Comparison of ENCODE assay signal across 29 cellular contexts in the genomic region with DNA sequence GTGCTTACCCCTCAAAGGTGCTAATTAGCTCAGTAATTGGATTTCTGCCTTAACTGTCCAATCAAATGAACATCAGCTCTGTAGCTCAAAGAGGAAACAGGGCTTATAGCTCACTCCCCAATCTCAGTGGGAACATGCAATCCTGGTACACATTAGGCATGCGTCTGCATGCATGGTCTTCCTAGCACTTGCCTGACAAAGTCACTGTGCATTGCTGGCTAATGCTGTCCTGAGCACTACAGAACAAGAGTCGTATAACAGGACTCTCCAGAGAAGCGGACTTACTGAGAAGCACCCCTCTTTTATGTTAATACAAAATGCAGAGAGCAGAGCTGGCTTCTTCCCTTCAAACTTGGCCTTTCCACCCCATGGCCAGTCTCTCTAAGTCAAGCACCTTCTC.
"Had no signal": no experiment of that assay in that cellular context is flagged by ENCODE, and none has a peak within 500 bp of the region (broad histone marks: within the 10 kb centered on the region; RNA-seq: fewer than 3 reads in every experiment).

No MANE protein-coding gene starts in this region.

- H3K27me3 Mint-ChIP-seq: activated B cell treated with CpG ODN at 0.5 μM for 24 hours; activated CD4-positive, alpha-beta memory T cell treated with anti-CD3 and anti-CD28 coated beads for 36 hours; activated CD4-positive, alpha-beta T cell treated with anti-CD3 and anti-CD28 coated beads for 36 hours; activated naive CD8-positive, alpha-beta T cell treated with anti-CD3 and anti-CD28 coated beads, Interleukin-2, amount 10 ng/mL, durations not matched to agents 7 days and 5 days; dendritic cell treated with granulocyte-macrophage colony-stimulating factor and Interleukin-4, amounts not matched to agents 40 ng/mL and 50 ng/mL, for 4 days; memory B cell; stimulated activated memory B cell treated with anti-CD40 and anti-IgM and Interleukin-4, amounts not matched to agents 10 μg/mL and 1 μg/mL and 100 μg/mL, for 72 hours had no signal

- H3K27ac ChIP-seq: hepatocyte, left ventricle myocardium inferior, sigmoid colon, stomach, suprapubic skin, tibial nerve had no signal

- H3K9me3 Mint-ChIP-seq: activated CD4-positive, alpha-beta memory T cell treated with anti-CD3 and anti-CD28 coated beads for 36 hours; activated naive CD4-positive, alpha-beta T cell treated with anti-CD3 and anti-CD28 coated beads for 36 hours; activated T-cell treated with anti-CD3 and anti-CD28 coated beads, Interleukin-2, amount 50 U/mL, for 72 hours; stimulated activated memory B cell treated with anti-CD40 and anti-IgM and Interleukin-4, amounts not matched to agents 10 μg/mL and 1 μg/mL and 100 μg/mL, for 72 hours had no signal

- H3K4me1 Mint-ChIP-seq: activated B cell treated with CpG ODN at 0.5 μM for 24 hours; activated CD4-positive, alpha-beta T cell treated with anti-CD3 and anti-CD28 coated beads for 36 hours; activated naive CD8-positive, alpha-beta T cell treated with anti-CD3 and anti-CD28 coated beads, Interleukin-2, amount 10 ng/mL, durations not matched to agents 7 days and 5 days; memory B cell; stimulated activated memory B cell treated with anti-CD40 and anti-IgM and Interleukin-4, amounts not matched to agents 10 μg/mL and 1 μg/mL and 100 μg/mL, for 72 hours had no signal

- H3K27ac Mint-ChIP-seq: activated B cell treated with CpG ODN at 0.5 μM for 24 hours; activated CD4-positive, alpha-beta memory T cell treated with anti-CD3 and anti-CD28 coated beads for 36 hours; activated CD4-positive, alpha-beta T cell treated with anti-CD3 and anti-CD28 coated beads for 36 hours; activated naive CD4-positive, alpha-beta T cell treated with anti-CD3 and anti-CD28 coated beads for 36 hours; activated naive CD8-positive, alpha-beta T cell treated with anti-CD3 and anti-CD28 coated beads, Interleukin-2, amount 10 ng/mL, durations not matched to agents 7 days and 5 days; activated T-cell treated with anti-CD3 and anti-CD28 coated beads, Interleukin-2, amount 50 U/mL, for 72 hours; dendritic cell treated with granulocyte-macrophage colony-stimulating factor and Interleukin-4, amounts not matched to agents 40 ng/mL and 50 ng/mL, for 4 days; memory B cell; stimulated activated memory B cell treated with anti-CD40 and anti-IgM and Interleukin-4, amounts not matched to agents 10 μg/mL and 1 μg/mL and 100 μg/mL, for 72 hours; T-helper 1 cell treated with Interleukin-12 subunit alpha and Interleukin-12 subunit beta and Interleukin-4 antibody, amounts not matched to agents 30 μg/mL and 1 μg/mL, for 36 hours had no signal

- H3K4me3 Mint-ChIP-seq: activated B cell treated with CpG ODN at 0.5 μM for 24 hours; activated CD4-positive, alpha-beta memory T cell treated with anti-CD3 and anti-CD28 coated beads for 36 hours; activated CD4-positive, alpha-beta T cell treated with anti-CD3 and anti-CD28 coated beads for 36 hours; activated naive CD4-positive, alpha-beta T cell treated with anti-CD3 and anti-CD28 coated beads for 36 hours; activated naive CD8-positive, alpha-beta T cell treated with anti-CD3 and anti-CD28 coated beads, Interleukin-2, amount 10 ng/mL, durations not matched to agents 7 days and 5 days; activated T-cell treated with anti-CD3 and anti-CD28 coated beads, Interleukin-2, amount 50 U/mL, for 72 hours; dendritic cell treated with granulocyte-macrophage colony-stimulating factor and Interleukin-4, amounts not matched to agents 40 ng/mL and 50 ng/mL, for 4 days; memory B cell; nephron progenitor cell; stimulated activated memory B cell treated with anti-CD40 and anti-IgM and Interleukin-4, amounts not matched to agents 10 μg/mL and 1 μg/mL and 100 μg/mL, for 72 hours; T-helper 1 cell treated with Interleukin-12 subunit alpha and Interleukin-12 subunit beta and Interleukin-4 antibody, amounts not matched to agents 30 μg/mL and 1 μg/mL, for 36 hours had no signal

- H3K4me1 ChIP-seq: sigmoid colon, stomach, suprapubic skin, tibial nerve had no signal

- ATAC-seq: activated CD4-positive, alpha-beta T cell treated with anti-CD3 and anti-CD28 coated beads for 36 hours; activated T-cell treated with anti-CD3 and anti-CD28 coated beads, Interleukin-2, amount 50 U/mL, for 72 hours; mucosa of descending colon; stimulated activated memory B cell treated with anti-CD40 and anti-IgM and Interleukin-4, amounts not matched to agents 10 μg/mL and 1 μg/mL and 100 μg/mL, for 72 hours had no signal

- H3K9me3 ChIP-seq: left ventricle myocardium inferior, mucosa of descending colon, sigmoid colon, stomach, suprapubic skin had no signal

- H3K4me3 ChIP-seq: hepatocyte, left ventricle myocardium inferior, mucosa of descending colon, sigmoid colon, smooth muscle cell, stomach, suprapubic skin, tibial nerve had no signal

- DNase-seq: activated B cell treated with CpG ODN at 0.5 μM for 24 hours; activated CD4-positive, alpha-beta memory T cell treated with anti-CD3 and anti-CD28 coated beads for 36 hours; activated CD4-positive, alpha-beta T cell treated with anti-CD3 and anti-CD28 coated beads for 36 hours; activated effector memory CD4-positive, alpha-beta T cell treated with Interleukin-2 at 50 U/mL for 16 hours; activated naive CD4-positive, alpha-beta T cell treated with anti-CD3 and anti-CD28 coated beads for 36 hours; activated naive CD8-positive, alpha-beta T cell treated with anti-CD3 and anti-CD28 coated beads, Interleukin-2, amount 10 ng/mL, durations not matched to agents 7 days and 5 days; activated T-cell treated with anti-CD3 and anti-CD28 coated beads, Interleukin-2, amount 50 U/mL, for 72 hours; amniotic stem cell; effector CD4-positive, alpha-beta T cell; erythroblast; foreskin melanocyte; glutamatergic neuron; left ventricle myocardium inferior; mucosa of descending colon; nephron progenitor cell; occipital lobe; posterior cingulate gyrus; sigmoid colon; stimulated activated CD4-positive, alpha-beta T cell treated with anti-CD3 and anti-CD28 coated beads, Interleukin-15, amount 100 ng/mL, for 24 hours; stomach; T1000 had no signal

- H3K36me3 ChIP-seq: left ventricle myocardium inferior, sigmoid colon, stomach, suprapubic skin, tibial nerve had no signal

- H3K27me3 ChIP-seq: hepatocyte, sigmoid colon, stomach, suprapubic skin, tibial nerve had no signal
